Comparison of ENCODE assay signal across 8 cellular contexts in genomic region chr18:45621068-45621511, GRCh38.
DNase-seq lines count a peak whose midpoint lies in the region; ATAC-seq lines count a peak whose summit lies in the region.

No MANE protein-coding gene starts in this region.

- peak; percentile 34 for DNase-seq in activated gamma-delta T cell treated with Interleukin-2 at 50 U/mL for 16 hours
- no peak for DNase-seq in activated gamma-delta T cell (lab: John Stamatoyannopoulos, UW)
- DNase-seq in NCI-H748 (lab: John Stamatoyannopoulos, UW; ENCODE audit: unreplicated experiment) = peak; percentile 61
- DNase-seq in activated CD8-positive, alpha-beta memory T cell treated with anti-CD3 and anti-CD28 coated beads, Interleukin-2, amount 50 U/mL, for 4 hours = peak; percentile 24
- peak; percentile 57 for DNase-seq in fibroblast of peridontal ligament (ENCODE audit: extremely low read depth)
- peak; percentile 23 for DNase-seq in pons (ENCODE audit: low spot score)

- ATAC-seq in HG03135 (IDR thresholded peaks at IDR 0.05; ENCODE audit: unreplicated experiment) = peak; percentile 74
- ATAC-seq in GM19455 (IDR thresholded peaks at IDR 0.05; ENCODE audit: unreplicated experiment) = no peak
